Comparison of ENCODE assay signal across 20 cellular contexts in the genomic region with DNA sequence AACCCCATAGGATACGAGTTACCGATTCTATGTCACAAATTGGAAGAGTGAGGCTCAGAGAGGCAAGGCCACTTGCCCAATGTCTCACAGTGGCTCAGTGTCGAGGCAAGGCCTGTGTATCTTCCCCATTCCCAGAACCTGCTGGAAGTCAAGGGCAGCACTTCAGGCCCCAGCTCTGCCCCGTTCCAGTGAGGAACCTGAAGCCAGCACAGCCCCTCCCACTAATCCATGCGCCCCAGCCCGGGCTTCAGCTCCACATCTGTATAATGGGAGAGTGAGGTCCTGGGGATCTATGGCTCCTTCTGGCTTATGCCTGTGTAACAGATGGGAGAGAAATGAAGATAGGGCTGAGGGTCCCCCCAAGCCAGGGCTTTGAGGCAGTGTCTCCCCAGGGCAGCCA. TPM values are rescaled to one million over a fixed set of nuclear protein-coding genes. Genes with fewer than 3 reads are reported as not detected.
DNase-seq lines count a peak whose midpoint lies in the region; ATAC-seq, FAIRE-seq and TF ChIP-seq lines count a peak whose summit lies in the region.
"Had no signal": no experiment of that assay in that cellular context is flagged by ENCODE, and none has a peak within 500 bp of the region (broad histone marks: within the 10 kb centered on the region; RNA-seq: fewer than 3 reads in every experiment).

No MANE protein-coding gene starts in this region.

- no peak overlapping the region for H3K27ac ChIP-seq in astrocyte (ENCODE audit: low read depth, low read length)
- H3K27ac ChIP-seq in duodenal mucosa (ENCODE audit: low read depth, low read length) = no peak overlapping the region
- peak overlapping the region; percentile 37 to 79 for H3K27ac ChIP-seq in prostate gland
- no peak overlapping the region for H3K27ac ChIP-seq in tibial nerve
- H3K27ac ChIP-seq: C4-2B had no signal

- H3K4me2 ChIP-seq in astrocyte (ENCODE audit: low read length) = no peak overlapping the region

- H3K36me3 Mint-ChIP-seq in astrocyte (ENCODE audit: low read depth, unreplicated experiment) = peaks cover 2% of the 10 kb centered on the region
- no peaks in the 10 kb centered on the region for H3K36me3 Mint-ChIP-seq in stimulated activated effector memory CD8-positive, alpha-beta T cell treated with anti-CD3 and anti-CD28 coated beads, Interleukin-12 subunit alpha, Interleukin-12 subunit beta, amount 100 ng/mL, for 72 hours
- H3K36me3 Mint-ChIP-seq: IgD-negative memory B cell had no signal

- TF ChIP-seq POLR2A in prostate gland (IDR thresholded peaks at IDR 0.05) (no peak), tibial nerve (IDR thresholded peaks at IDR 0.05) (no peak)

- 85% methylated on average over 6 of the region's 6 CpGs for WGBS in prostate gland
- 90 to 91% methylated on average over 6 of the region's 6 CpGs for WGBS in tibial nerve, 2 donors

- H3K27me3 ChIP-seq in astrocyte (ENCODE audit: insufficient read depth, low read length) (peaks cover 11% of the 10 kb centered on the region), duodenal mucosa (ENCODE audit: control insufficient read depth in 1 of 2, insufficient read depth in 2 of 2, low read length in 2 of 2) (no peaks in the 10 kb centered on the region), prostate gland (replicated peaks; ENCODE audit: insufficient read depth) (no peaks in the 10 kb centered on the region), tibial nerve (peaks cover 0 to 60% of the 10 kb centered on the region in 2 donors)

- H3K4me3 ChIP-seq in astrocyte (ENCODE audit: insufficient read depth, low read depth, low read length) (no peak overlapping the region), duodenal mucosa (ENCODE audit: low read depth in 1 of 2, low read length in 2 of 2) (no peak overlapping the region), prostate gland (no peak overlapping the region), tibial nerve (no peak overlapping the region)

- H3K36me3 ChIP-seq in astrocyte (ENCODE audit: insufficient read depth, low read length) (no peaks in the 10 kb centered on the region), duodenal mucosa (ENCODE audit: control insufficient read depth in 1 of 2, insufficient read depth in 2 of 2, low read length in 2 of 2) (no peaks in the 10 kb centered on the region), prostate gland (no peaks in the 10 kb centered on the region), tibial nerve (no peaks in the 10 kb centered on the region)

- H2AFZ ChIP-seq in astrocyte (ENCODE audit: low read depth, low read length) = no peak overlapping the region

- H3K9me3 ChIP-seq in astrocyte (ENCODE audit: insufficient read depth, low read depth, low read length) (no peaks in the 10 kb centered on the region), duodenal mucosa (ENCODE audit: control insufficient read depth in 1 of 2, low read length in 2 of 2) (no peaks in the 10 kb centered on the region), prostate gland (no peaks in the 10 kb centered on the region), tibial nerve (no peaks in the 10 kb centered on the region)
- H3K9me3 ChIP-seq: Caco-2 had no signal

- intact Hi-C loops in prostate gland (cut with DNase I) = no loop called here

- DNase-seq in astrocyte (ENCODE audit: low read depth) (no peak), prostate gland (ENCODE audit: low spot score) (no peak), tibial nerve (ENCODE audit: low spot score in 2 of 2) (no peak)
- DNase-seq in stimulated activated effector memory CD8-positive, alpha-beta T cell treated with anti-CD3 and anti-CD28 coated beads, Interleukin-12 subunit alpha, Interleukin-12 subunit beta, amount 100 ng/mL, for 72 hours (ENCODE audit: low spot score in 2 of 2) = no peak
- no peak for DNase-seq in central memory CD4-positive, alpha-beta T cell
- DNase-seq: ACHN; Caco-2; CD4-positive, alpha-beta T cell; GOT3; H9 had no signal

- no peak for TF ChIP-seq EP300 in tibial nerve (IDR thresholded peaks at IDR 0.05)

- H3K9me3 Mint-ChIP-seq in astrocyte (ENCODE audit: unreplicated experiment) = peaks cover 2% of the 10 kb centered on the region
- no peaks in the 10 kb centered on the region for H3K9me3 Mint-ChIP-seq in stimulated activated effector memory CD8-positive, alpha-beta T cell treated with anti-CD3 and anti-CD28 coated beads, Interleukin-12 subunit alpha, Interleukin-12 subunit beta, amount 100 ng/mL, for 72 hours
- H3K9me3 Mint-ChIP-seq: CD4-positive, alpha-beta T cell; H9; IgD-negative memory B cell had no signal

- no peaks in the 10 kb centered on the region for H3K4me1 Mint-ChIP-seq in astrocyte (ENCODE audit: low read depth, unreplicated experiment)
- no peaks in the 10 kb centered on the region for H3K4me1 Mint-ChIP-seq in stimulated activated effector memory CD8-positive, alpha-beta T cell treated with anti-CD3 and anti-CD28 coated beads, Interleukin-12 subunit alpha, Interleukin-12 subunit beta, amount 100 ng/mL, for 72 hours

- H3K27me3 Mint-ChIP-seq in astrocyte (ENCODE audit: low read depth, unreplicated experiment) = peaks cover 30% of the 10 kb centered on the region
- H3K27me3 Mint-ChIP-seq: CD4-positive, alpha-beta T cell had no signal

- H4K20me1 ChIP-seq in astrocyte (ENCODE audit: insufficient read depth, low read length) = no peaks in the 10 kb centered on the region

- no peaks in the 10 kb centered on the region for H3K79me2 ChIP-seq in astrocyte (ENCODE audit: insufficient read depth, low read length)

- TF ChIP-seq CTCF in astrocyte (IDR thresholded peaks at IDR 0.05; ENCODE audit: insufficient read depth, low read depth, low read length) (no peak), prostate gland (IDR thresholded peaks at IDR 0.05) (no peak), tibial nerve (IDR thresholded peaks at IDR 0.05) (no peak)

- ATAC-seq in stimulated activated effector memory CD8-positive, alpha-beta T cell treated with anti-CD3 and anti-CD28 coated beads, Interleukin-12 subunit alpha, Interleukin-12 subunit beta, amount 100 ng/mL, for 72 hours = no peak
- ATAC-seq in GM19351 (IDR thresholded peaks at IDR 0.05; ENCODE audit: unreplicated experiment) = no peak
- ATAC-seq in GM21367 (IDR thresholded peaks at IDR 0.05; ENCODE audit: unreplicated experiment) = no peak

- H3K27ac Mint-ChIP-seq in astrocyte (ENCODE audit: unreplicated experiment) = peak overlapping the region; percentile 87
- peak overlapping the region; percentile 9 for H3K27ac Mint-ChIP-seq in stimulated activated effector memory CD8-positive, alpha-beta T cell treated with anti-CD3 and anti-CD28 coated beads, Interleukin-12 subunit alpha, Interleukin-12 subunit beta, amount 100 ng/mL, for 72 hours
- H3K27ac Mint-ChIP-seq: CD4-positive, alpha-beta T cell; IgD-negative memory B cell had no signal

- H3K4me1 ChIP-seq in astrocyte (ENCODE audit: insufficient read depth, low read length) (no peaks in the 10 kb centered on the region), duodenal mucosa (ENCODE audit: control insufficient read depth in 1 of 2, insufficient read depth in 2 of 2, low read length in 2 of 2) (peaks cover 75 to 77% of the 10 kb centered on the region in 2 donors), prostate gland (replicated peaks) (peaks cover 30% of the 10 kb centered on the region), tibial nerve (no peaks in the 10 kb centered on the region)
- H3K4me1 ChIP-seq: Caco-2 had no signal

- FAIRE-seq in astrocyte (lab: Jason Lieb, UNC) = no peak
- FAIRE-seq: A204.1, D721Med, G401.6, GM12891, HTR-8/SVneo had no signal

- H3K9ac ChIP-seq in astrocyte (ENCODE audit: low read length) (no peak overlapping the region), duodenal mucosa (ENCODE audit: low read depth in 1 of 2, low read length in 2 of 2) (peak overlapping the region; percentile 19 to 29)

- H3K4me3 Mint-ChIP-seq in astrocyte (ENCODE audit: unreplicated experiment) = no peak overlapping the region
- H3K4me3 Mint-ChIP-seq in stimulated activated effector memory CD8-positive, alpha-beta T cell treated with anti-CD3 and anti-CD28 coated beads, Interleukin-12 subunit alpha, Interleukin-12 subunit beta, amount 100 ng/mL, for 72 hours = no peak overlapping the region
- H3K4me3 Mint-ChIP-seq: CD4-positive, alpha-beta T cell; H9; IgD-negative memory B cell had no signal

RNA-seq across cellular contexts. Expression of a gene that starts 56.3 kb away (rescaled TPM):
- total RNA-seq in astrocyte = 3.5 and 4.0 TPM in 2 replicates
- 10 to 100 TPM; 90.9 to 96.9 TPM for total RNA-seq in prostate gland
- total RNA-seq in tibial nerve = 1 to 10 TPM; 1.7 to 7.5 (median 5.1) TPM

Comparison
In these comparisons a context has a peak if more than half of its experiments do, and no peak if none do; other contexts are left out.
1. H3K27ac ChIP-seq: peak in prostate gland (2 of 2); none in astrocyte (single experiment), duodenal mucosa (single experiment) and tibial nerve (0 of 4).
2. RNA of a gene that starts 56.3 kb away (total RNA-seq): 90.9 to 96.9 TPM in prostate gland; 1.7 to 7.5 TPM in tibial nerve and 3.5 to 4.0 TPM in astrocyte; every median in the first group is over 10 times any median in the second.